9 cellular contexts compared by ENCODE assay signal in genomic region chr19:43960411-43960810, GRCh38.
"Had no signal": no experiment of that assay in that cellular context is flagged by ENCODE, and none has a peak within 500 bp of the region (broad histone marks: within the 10 kb centered on the region; RNA-seq: fewer than 3 reads in every experiment).

No MANE protein-coding gene starts in this region.

- DNase-seq: H9, HCEC 1CT, HFFc6, IMR-90 had no signal

- H2AFZ ChIP-seq: GM23338 had no signal

- H3K4me3 ChIP-seq: GM23338, K562 had no signal

- FAIRE-seq: H1, H54, HTR-8/SVneo, K562 had no signal

- H3K4me2 ChIP-seq: GM23338 had no signal

- ATAC-seq: GM23338, K562 had no signal
